ENCODE assay signal across 33 cellular contexts in genomic region chr6:12832341-12832740, GRCh38.
"Had no signal": no experiment of that assay in that cellular context is flagged by ENCODE, and none has a peak within 500 bp of the region (broad histone marks: within the 10 kb centered on the region; RNA-seq: fewer than 3 reads in every experiment).

No MANE protein-coding gene starts in this region.

- H3K4me3 Mint-ChIP-seq: activated B cell treated with CpG ODN at 0.5 μM for 24 hours; activated CD4-positive, alpha-beta memory T cell treated with anti-CD3 and anti-CD28 coated beads for 36 hours; activated CD4-positive, alpha-beta T cell treated with anti-CD3 and anti-CD28 coated beads, Interleukin-2, amount 10 ng/mL, durations not matched to agents 24 days and 14 days; activated CD8-positive, alpha-beta T cell treated with anti-CD3 and anti-CD28 coated beads for 36 hours; activated naive CD4-positive, alpha-beta T cell treated with anti-CD3 and anti-CD28 coated beads for 36 hours; activated naive CD8-positive, alpha-beta T cell treated with anti-CD3 and anti-CD28 coated beads for 36 hours; activated T-cell treated with anti-CD3 and anti-CD28 coated beads, Interleukin-2, amount 50 U/mL, for 4 hours; activated T-cell treated with anti-CD3 and anti-CD28 coated beads, Interleukin-2, amount 50 U/mL, for 72 hours; activated T-helper 1 cell treated with anti-CD3 and anti-CD28 coated beads, Interleukin-12 subunit alpha, Interleukin-12 subunit beta, Interleukin-2, Interleukin-4 antibody, amounts not matched to agents 30 ng/mL and 10 ng/mL and 1 ng/mL, durations not matched to agents 14 hours and 24 hours and 36 hours; activated T-helper 17 cell treated with anti-CD3 and anti-CD28 coated beads, Interleukin-2, amount 50 U/mL, for 72 hours; T-helper 2 cell treated with Interferon-gamma antibody and Interleukin-4, amounts not matched to agents 5 μg/mL and 100 μg/mL, for 36 hours had no signal

- H3K4me1 Mint-ChIP-seq: activated B cell treated with CpG ODN at 0.5 μM for 24 hours; activated CD4-positive, alpha-beta T cell treated with anti-CD3 and anti-CD28 coated beads, Interleukin-2, amount 10 ng/mL, durations not matched to agents 24 days and 14 days; activated naive CD8-positive, alpha-beta T cell treated with anti-CD3 and anti-CD28 coated beads for 36 hours; activated T-helper 17 cell treated with anti-CD3 and anti-CD28 coated beads, Interleukin-2, amount 50 U/mL, for 72 hours had no signal

- H3K27me3 Mint-ChIP-seq: activated CD4-positive, alpha-beta T cell treated with anti-CD3 and anti-CD28 coated beads, Interleukin-2, amount 10 ng/mL, durations not matched to agents 24 days and 14 days had no signal

- H3K4me3 ChIP-seq: adrenal gland, body of pancreas, breast epithelium had no signal

- H3K9me3 ChIP-seq: body of pancreas had no signal

- H3K36me3 ChIP-seq: adrenal gland, brain microvascular endothelial cell, breast epithelium had no signal

- ATAC-seq: activated CD8-positive, alpha-beta T cell treated with anti-CD3 and anti-CD28 coated beads for 36 hours; activated naive CD4-positive, alpha-beta T cell treated with anti-CD3 and anti-CD28 coated beads, Interleukin-2, amount 50 U/mL, for 72 hours; activated T-cell treated with anti-CD3 and anti-CD28 coated beads, Interleukin-2, amount 50 U/mL, for 4 hours; activated T-cell treated with anti-CD3 and anti-CD28 coated beads, Interleukin-2, amount 50 U/mL, for 72 hours; activated T-helper 17 cell treated with anti-CD3 and anti-CD28 coated beads, Interleukin-2, amount 50 U/mL, for 72 hours; body of pancreas had no signal

- H3K27ac ChIP-seq: adrenal gland, body of pancreas, brain microvascular endothelial cell, breast epithelium, VCaP had no signal

- H3K4me1 ChIP-seq: adrenal gland, body of pancreas, breast epithelium had no signal

- H3K27ac Mint-ChIP-seq: activated B cell treated with CpG ODN at 0.5 μM for 24 hours; activated CD4-positive, alpha-beta memory T cell treated with anti-CD3 and anti-CD28 coated beads for 36 hours; activated CD4-positive, alpha-beta T cell treated with anti-CD3 and anti-CD28 coated beads, Interleukin-2, amount 10 ng/mL, durations not matched to agents 24 days and 14 days; activated CD8-positive, alpha-beta T cell treated with anti-CD3 and anti-CD28 coated beads for 36 hours; activated naive CD4-positive, alpha-beta T cell treated with anti-CD3 and anti-CD28 coated beads for 36 hours; activated naive CD4-positive, alpha-beta T cell treated with anti-CD3 and anti-CD28 coated beads, Interleukin-2, amount 50 U/mL, for 72 hours; activated naive CD8-positive, alpha-beta T cell treated with anti-CD3 and anti-CD28 coated beads for 36 hours; activated T-cell treated with anti-CD3 and anti-CD28 coated beads, Interleukin-2, amount 50 U/mL, for 72 hours; activated T-helper 1 cell treated with anti-CD3 and anti-CD28 coated beads, Interleukin-12 subunit alpha, Interleukin-12 subunit beta, Interleukin-2, Interleukin-4 antibody, amounts not matched to agents 30 ng/mL and 10 ng/mL and 1 ng/mL, durations not matched to agents 14 hours and 24 hours and 36 hours; activated T-helper 17 cell treated with anti-CD3 and anti-CD28 coated beads, Interleukin-2, amount 50 U/mL, for 72 hours; T-helper 2 cell treated with Interferon-gamma antibody and Interleukin-4, amounts not matched to agents 5 μg/mL and 100 μg/mL, for 36 hours had no signal

- H3K27me3 ChIP-seq: body of pancreas, brain microvascular endothelial cell, breast epithelium had no signal

- H3K36me3 Mint-ChIP-seq: activated CD4-positive, alpha-beta memory T cell treated with anti-CD3 and anti-CD28 coated beads for 36 hours; activated naive CD8-positive, alpha-beta T cell treated with anti-CD3 and anti-CD28 coated beads for 36 hours had no signal

- DNase-seq: activated B cell treated with CpG ODN at 0.5 μM for 24 hours; activated CD4-positive, alpha-beta memory T cell treated with anti-CD3 and anti-CD28 coated beads for 36 hours; activated CD4-positive, alpha-beta T cell treated with anti-CD3 and anti-CD28 coated beads for 4 hours; activated CD4-positive, alpha-beta T cell treated with anti-CD3 and anti-CD28 coated beads, Interleukin-2, amount 10 ng/mL, durations not matched to agents 24 days and 14 days; activated CD4-positive, alpha-beta T cell treated with anti-CD3 and anti-CD28 coated beads, Interleukin-2, amount 50 U/mL, for 1 hour; activated CD4-positive, alpha-beta T cell treated with anti-CD3 and anti-CD28 coated beads, Interleukin-2, amount 50 U/mL, for 4 hours; activated CD4-positive, CD25-positive, alpha-beta regulatory T cell treated with anti-CD3 and anti-CD28 coated beads, Interleukin-2, amount 50 U/mL, for 72 hours; activated CD8-positive, alpha-beta memory T cell treated with anti-CD3 and anti-CD28 coated beads, Interleukin-2, amount 50 U/mL, for 4 hours; activated CD8-positive, alpha-beta T cell treated with anti-CD3 and anti-CD28 coated beads for 36 hours; activated effector memory CD4-positive, alpha-beta T cell treated with anti-CD3 and anti-CD28 coated beads, Interleukin-2, amount 50 U/mL, for 16 hours; activated gamma-delta T cell treated with Interleukin-2 at 50 U/mL for 16 hours; activated naive CD4-positive, alpha-beta T cell; activated naive CD4-positive, alpha-beta T cell treated with anti-CD3 and anti-CD28 coated beads for 36 hours; activated naive CD4-positive, alpha-beta T cell treated with anti-CD3 and anti-CD28 coated beads, Interleukin-2, amount 50 U/mL, for 16 hours; activated naive CD8-positive, alpha-beta T cell treated with anti-CD3 and anti-CD28 coated beads for 36 hours; activated T-cell treated with anti-CD3 and anti-CD28 coated beads for 4 hours; activated T-cell treated with anti-CD3 and anti-CD28 coated beads, Interleukin-2, amount 50 U/mL, for 1 hour; activated T-cell treated with anti-CD3 and anti-CD28 coated beads, Interleukin-2, amount 50 U/mL, for 4 hours; activated T-cell treated with anti-CD3 and anti-CD28 coated beads, Interleukin-2, amount 50 U/mL, for 72 hours; adrenal gland; amniotic stem cell; aorta; body of pancreas; brain microvascular endothelial cell; central memory CD4-positive, alpha-beta T cell; T-helper 2 cell; T-helper 9 cell had no signal
